Comparison of ENCODE assay signal across 23 cellular contexts in the genomic region with DNA sequence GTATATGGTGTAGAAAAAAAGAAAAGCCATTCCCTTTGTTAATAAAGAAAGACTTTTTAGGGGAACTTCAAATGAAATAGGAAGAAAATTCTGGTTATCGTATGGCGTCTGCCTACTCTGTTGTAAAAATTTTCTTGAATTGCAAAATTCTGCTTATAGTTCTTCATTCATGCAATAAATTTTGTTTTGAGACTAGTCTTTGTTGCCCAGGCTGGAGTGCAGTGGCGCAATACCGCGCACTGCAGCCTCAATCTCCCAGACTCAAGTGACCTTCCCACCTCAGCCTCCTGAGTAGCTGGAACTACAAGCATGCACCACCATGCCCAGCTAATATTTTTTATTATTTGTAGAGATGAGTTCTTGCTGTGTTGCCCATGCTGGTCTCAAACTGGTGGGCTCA. TPM values are rescaled to one million over a fixed set of nuclear protein-coding genes. Genes with fewer than 3 reads are reported as not detected.
DNase-seq lines count a peak whose midpoint lies in the region; TF ChIP-seq lines count a peak whose summit lies in the region.
"Had no signal": no experiment of that assay in that cellular context is flagged by ENCODE, and none has a peak within 500 bp of the region (broad histone marks: within the 10 kb centered on the region; RNA-seq: fewer than 3 reads in every experiment).

No MANE protein-coding gene starts in this region.

- peaks cover 10% of the 10 kb centered on the region; the same call in 1 of the 2 replicates for H3K4me1 ChIP-seq in GM23248 (ENCODE audit: insufficient read depth)
- H3K4me1 ChIP-seq in osteoblast (ENCODE audit: insufficient read depth, low read length) = peaks cover 17% of the 10 kb centered on the region
- peaks cover 1 to 37% (median 3%) of the 10 kb centered on the region in 3 donors for H3K4me1 ChIP-seq in esophagus squamous epithelium
- H3K4me1 ChIP-seq: adrenal gland had no signal

- H3K4me2 ChIP-seq in GM23248 (ENCODE audit: unreplicated experiment) (peak overlapping the region; percentile 83), osteoblast (ENCODE audit: insufficient read depth, low read length) (peak overlapping the region; percentile 80)

- intact Hi-C loops in esophagus squamous epithelium (cut with DNase I) = loop anchor here (10.0 kb wide), 2 partner anchors 257 to 367 kb away; no protein-coding TSS in a partner anchor

- H3K4me3 Mint-ChIP-seq in chondrocyte (ENCODE audit: unreplicated experiment) = no peak overlapping the region
- H3K4me3 Mint-ChIP-seq: CD4-positive, alpha-beta memory T cell had no signal

- peak overlapping the region; percentile 58 for H3K27ac Mint-ChIP-seq in chondrocyte (ENCODE audit: unreplicated experiment)

- no peak for TF ChIP-seq POLR2A in esophagus squamous epithelium (IDR thresholded peaks at IDR 0.05)

- no peaks in the 10 kb centered on the region for H3F3A ChIP-seq in GM23248 (ENCODE audit: insufficient read depth)

- in situ Hi-C loops in GM23248 (cut with MboI) = loop anchor here (10.0 kb wide), 2 partner anchors 257 to 347 kb away; no protein-coding TSS in a partner anchor

- no peaks in the 10 kb centered on the region for H3K27me3 ChIP-seq in GM23248 (replicated peaks; ENCODE audit: insufficient read depth)
- no peaks in the 10 kb centered on the region for H3K27me3 ChIP-seq in osteoblast (ENCODE audit: insufficient read depth, low read length)
- no peaks in the 10 kb centered on the region for H3K27me3 ChIP-seq in esophagus squamous epithelium
- H3K27me3 ChIP-seq: adrenal gland, heart right ventricle had no signal

- H3K27ac ChIP-seq in GM23248 = no peak overlapping the region
- H3K27ac ChIP-seq in osteoblast (ENCODE audit: low read depth, low read length) = no peak overlapping the region
- H3K27ac ChIP-seq in esophagus squamous epithelium = no peak overlapping the region
- H3K27ac ChIP-seq: adrenal gland, heart right ventricle, thoracic aorta had no signal

- H3K9me2 ChIP-seq in GM23248 (ENCODE audit: insufficient read depth) = no peaks in the 10 kb centered on the region

- H2AFZ ChIP-seq in GM23248 (peak overlapping the region; percentile 79), osteoblast (ENCODE audit: low read length) (no peak overlapping the region)

- H4K20me1 ChIP-seq in GM23248 (ENCODE audit: insufficient read depth) (no peaks in the 10 kb centered on the region), osteoblast (ENCODE audit: insufficient read depth, low read length) (no peaks in the 10 kb centered on the region)

- H3K36me3 ChIP-seq in GM23248 (ENCODE audit: low read depth) (no peaks in the 10 kb centered on the region), osteoblast (ENCODE audit: insufficient read depth, low read length) (no peaks in the 10 kb centered on the region), esophagus squamous epithelium (no peaks in the 10 kb centered on the region)
- H3K36me3 ChIP-seq: adrenal gland, heart right ventricle, thoracic aorta had no signal

- H3K79me2 ChIP-seq in GM23248 (ENCODE audit: insufficient read depth) (peaks cover 23% of the 10 kb centered on the region; the same call in 1 of the 2 replicates), osteoblast (ENCODE audit: insufficient read depth, low read length) (peaks cover 23% of the 10 kb centered on the region)

- peak overlapping the region; percentile 48; the same call in 1 of the 2 replicates for H3K9ac ChIP-seq in GM23248

- DNase-seq in GM23248 = no peak
- DNase-seq in NOMO-1 treated with DMSO at 0.1 percent for 48 hours (lab: John Stamatoyannopoulos, UW; ENCODE audit: unreplicated experiment) = peak; percentile 62
- DNase-seq in chondrocyte (ENCODE audit: low spot score) = no peak
- no peak for DNase-seq in osteoblast (ENCODE audit: insufficient read length, low spot score, missing footprints)
- no peak for DNase-seq in HUDEP-2 (lab: John Stamatoyannopoulos, UW; ENCODE audit: unreplicated experiment in 76 of 76)
- no peak for DNase-seq in esophagus squamous epithelium (lab: John Stamatoyannopoulos, UW)
- no peak for DNase-seq in stimulated activated CD4-positive, alpha-beta T cell treated with anti-CD3 and anti-CD28 coated beads, Interleukin-4, amount 100 ng/mL, for 24 hours
- DNase-seq: activated CD4-positive, alpha-beta T cell treated with anti-CD3 and anti-CD28 coated beads for 1 hour; adrenal gland; CD4-positive, alpha-beta memory T cell; effector CD8-positive, alpha-beta T cell; EL; foreskin fibroblast; heart right ventricle; MM.1S; NCI-H1694 treated with DMSO at 0.1 percent for 48 hours; NCI-H2171 treated with DMSO at 0.1 percent for 48 hours; NCI-H524; occipital lobe; stimulated activated CD4-positive, alpha-beta T cell treated with anti-CD3 and anti-CD28 coated beads, Interleukin-4, amount 100 ng/mL, for 4 hours; stimulated activated naive CD8-positive, alpha-beta T cell treated with anti-CD3 and anti-CD28 coated beads, Interleukin-15, Interleukin-2, amounts not matched to agents 100 U/mL and 50 U/mL, for 24 hours had no signal

- H3K27me3 Mint-ChIP-seq in chondrocyte (ENCODE audit: low read depth) = no peaks in the 10 kb centered on the region
- H3K27me3 Mint-ChIP-seq: CD4-positive, alpha-beta memory T cell had no signal

- 98% methylated on average over 5 of the region's 5 CpGs for WGBS in GM23248 (ENCODE audit: low coverage in 1 of 2, low lambda C conversion rate in 2 of 2, missing lambda C conversion rate in 2 of 2), 2 experiments
- WGBS in esophagus squamous epithelium, 2 donors = 90 to 91% methylated on average over 5 of the region's 5 CpGs

- peaks cover 11% of the 10 kb centered on the region for H3K9me3 Mint-ChIP-seq in chondrocyte (ENCODE audit: low read depth)

- no peak for TF ChIP-seq CTCF in chondrocyte (IDR thresholded peaks at IDR 0.05)
- TF ChIP-seq CTCF in osteoblast (IDR thresholded peaks at IDR 0.05; ENCODE audit: extremely low read depth, low read depth, low read length) = no peak
- TF ChIP-seq CTCF in esophagus squamous epithelium (IDR thresholded peaks at IDR 0.05) = no peak

- H3K4me3 ChIP-seq in GM23248 (peak overlapping the region; percentile 58; the same call in 1 of the 2 replicates), osteoblast (ENCODE audit: insufficient read depth, low read length) (no peak overlapping the region), esophagus squamous epithelium (no peak overlapping the region)
- H3K4me3 ChIP-seq: adrenal gland, heart right ventricle, K562, thoracic aorta had no signal

- H3K36me3 Mint-ChIP-seq in chondrocyte (ENCODE audit: low read depth) = peaks cover 4% of the 10 kb centered on the region
- H3K36me3 Mint-ChIP-seq: CD4-positive, alpha-beta memory T cell had no signal

- H3K9me3 ChIP-seq in GM23248 (ENCODE audit: low read depth) (no peaks in the 10 kb centered on the region), osteoblast (ENCODE audit: low read depth, low read length) (no peaks in the 10 kb centered on the region), esophagus squamous epithelium (no peaks in the 10 kb centered on the region)
- H3K9me3 ChIP-seq: adrenal gland, thoracic aorta had no signal

- peaks cover 12% of the 10 kb centered on the region for H3K4me1 Mint-ChIP-seq in chondrocyte (ENCODE audit: low read depth)

RNA-seq across cellular contexts. Expression of gene DDIAS, which starts 5.8 kb away (rescaled TPM):
- total RNA-seq in GM23248 (2014; rRNA removed; shearing (Covaris generic)) = 5.4 and 7.6 TPM in 2 replicates
- 4.5 and 5.0 TPM in 2 replicates for polyA plus RNA-seq in GM23248 (2016; fragmentation: Nextera tagmentation; extraction: Ambion mirVana)
- total RNA-seq in chondrocyte (1.2 to 3.5 TPM (median 1.8 TPM) in 3 replicates), osteoblast (1.5 and 1.8 TPM in 2 replicates), esophagus squamous epithelium (10 to 100 TPM in 1 of 4 donors, 1 to 10 TPM in 3; 2.8 to 10.9 (median 5.1) TPM)

RNA-seq across cellular contexts. Expression of gene PRCP, which starts 7.1 kb away (rescaled TPM):
- 66.3 and 84.1 TPM in 2 replicates for total RNA-seq in GM23248 (2014; rRNA removed; shearing (Covaris generic))
- 85.7 and 90.1 TPM in 2 replicates for polyA plus RNA-seq in GM23248 (2016; fragmentation: Nextera tagmentation; extraction: Ambion mirVana)
- 51.2 to 58.9 TPM (median 56.6 TPM) in 3 replicates for total RNA-seq in chondrocyte
- total RNA-seq in osteoblast = 52.5 and 67.5 TPM in 2 replicates
- total RNA-seq in esophagus squamous epithelium = 10 to 100 TPM; 39.6 to 82.4 (median 50.3) TPM
